8 cellular contexts compared by ENCODE assay signal in genomic region chr16:79770244-79771064, GRCh38.
DNase-seq lines count a peak whose midpoint lies in the region; ATAC-seq, FAIRE-seq and TF ChIP-seq lines count a peak whose summit lies in the region.

No MANE protein-coding gene starts in this region.

- no peaks in the 10 kb centered on the region for H3K36me3 ChIP-seq in HepG2 (replicated peaks in 1 of 2; ENCODE audit: control insufficient read depth in 1 of 2, insufficient read depth in 2 of 2, low read length in 2 of 2)

- H3K27me3 ChIP-seq in dorsolateral prefrontal cortex (peaks cover 0 to 12% (median 0%) of the 10 kb centered on the region in 45 donors), HepG2 (ENCODE audit: control insufficient read depth in 1 of 2, insufficient read depth in 2 of 2, low read length in 2 of 2) (peaks cover 0 to 24% of the 10 kb centered on the region in 2 experiments; a peak in 2 of 5 replicates)

- H3K9me3 ChIP-seq in HepG2 (ENCODE audit: low read length) = no peaks in the 10 kb centered on the region

- in situ Hi-C loops in HepG2 (cut with HindIII; ENCODE audit: extremely low pct_ligation_motif_present, low pct_unique_long_range_greater_than_20kb) = no loop called here

- CTCF ChIA-PET in HepG2 (lab: Yijun Ruan, JAX; ENCODE audit: low intra/inter-chr PET ratio, low total read pairs) = no interaction called here

- peak overlapping the region; percentile 33; the same call in 1 of the 2 replicates for H3K9ac ChIP-seq in HepG2 (ENCODE audit: insufficient read depth, low read depth, low read length)

- ATAC-seq in GM18861 (IDR thresholded peaks at IDR 0.05; ENCODE audit: unreplicated experiment) (peak; percentile 90), HG03097 (IDR thresholded peaks at IDR 0.05; ENCODE audit: low FRiP score, unreplicated experiment) (peak; percentile 97), HepG2 (peak; percentile 98)

- peak; percentile 91 for DNase-seq in 8988T
- DNase-seq in NCI-H2227 treated with DMSO at 0.1 percent for 48 hours (lab: John Stamatoyannopoulos, UW) = peak; percentile 81
- DNase-seq in activated CD4-positive, alpha-beta T cell treated with anti-CD3 and anti-CD28 coated beads, Interleukin-2, amount 50 U/mL, for 24 hours (ENCODE audit: low read depth in 1 of 2, low spot score in 1 of 2) = peak; percentile 27 to 53
- peak; percentile 72 to 91 (median 86) for DNase-seq in dorsolateral prefrontal cortex
- peak; percentile 63 for DNase-seq in HepG2 (ENCODE audit: low spot score)
- peak; percentile 72 for DNase-seq in stimulated activated CD4-positive, alpha-beta T cell treated with anti-CD3 and anti-CD28 coated beads, Interleukin-1b, Interleukin-23, amount 100 ng/mL, for 48 hours

- H4K20me1 ChIP-seq in HepG2 (ENCODE audit: insufficient read depth, low read length) = no peaks in the 10 kb centered on the region

- H3K4me2 ChIP-seq in HepG2 (ENCODE audit: low read depth, low read length) = peak overlapping the region; percentile 99

- FAIRE-seq in HepG2 (lab: Jason Lieb, UNC) = no peak

- TF ChIP-seq RAD21 in HepG2 (CRISPR knock-in tag; IDR thresholded peaks at IDR 0.05) = no peak

- TF ChIP-seq EP300 in HepG2 (IDR thresholded peaks at IDR 0.05; ENCODE audit: low read depth in 2 of 2, low read length in 2 of 2) = peak in 1 of 2 experiments; percentile 66; a peak in 2 of 4 replicates
- TF ChIP-seq EP300 in HepG2 (CRISPR knock-in tag; IDR thresholded peaks at IDR 0.05; ENCODE audit: borderline replicate concordance) = no peak

- intact Hi-C loops in dorsolateral prefrontal cortex (cut with DNase I) = no loop called here
- intact Hi-C loops in HepG2 (cut with micrococcal nuclease; ENCODE audit: unreplicated experiment) = loop anchor here (1.0 to 5.0 kb wide), 2 partner anchors 30 to 168 kb away; partner anchors contain the start of gene MAF

- peaks cover 33% of the 10 kb centered on the region for H3K4me1 ChIP-seq in HepG2 (ENCODE audit: insufficient read depth, low read length)

- POLR2A ChIA-PET in HepG2 (lab: Yijun Ruan, JAX) = interaction anchor here (0.6 to 0.9 kb wide), 2 partner anchors 256 to 493 kb away, joined by 3 read pairs; no protein-coding TSS in a partner anchor

- no peaks in the 10 kb centered on the region for H3K79me2 ChIP-seq in HepG2 (ENCODE audit: insufficient read depth, low read length)

- H2AFZ ChIP-seq in HepG2 (ENCODE audit: low read length) = peak overlapping the region; percentile 82

- 3% methylated on average over 59 of the region's 59 CpGs for WGBS in HepG2 (ENCODE audit: low lambda C conversion rate)

- peak in 5 of 56 donors; percentile 13 to 39 (median 15) for TF ChIP-seq CTCF in dorsolateral prefrontal cortex (IDR thresholded peaks at IDR 0.05 in 54 of 56, conservative IDR thresholded peaks at IDR 0.05 in 2 of 56; ENCODE audit: low read depth in 1 of 56, partially characterized antibody in 56 of 56)
- TF ChIP-seq CTCF in HepG2 (CRISPR knock-in tag; IDR thresholded peaks at IDR 0.05) = no peak

- TF ChIP-seq POLR2A in HepG2 (IDR thresholded peaks at IDR 0.05; ENCODE audit: insufficient read depth in 1 of 2, low read depth in 2 of 2, low read length in 2 of 2) = no peak

- BruUV-seq in HepG2 (replicated peaks; lab: Mats Ljungman, UMichigan) = no TSS peak

- H3K4me3 ChIP-seq in dorsolateral prefrontal cortex (peak overlapping the region; percentile 32 to 77 (median 64)), HepG2 (replicated peaks in 1 of 3; ENCODE audit: insufficient read depth in 1 of 3, low read depth in 2 of 3, low read length in 3 of 3) (peak overlapping the region; percentile 58 to 71 (median 62))

- H3K27ac ChIP-seq in dorsolateral prefrontal cortex (peak overlapping the region in 40 of 59 donors; percentile 7 to 88 (median 73)), HepG2 (ENCODE audit: extremely low read length, insufficient read depth, low read length) (no peak overlapping the region)

TF ChIP-seq in HepG2, 621 proteins besides CTCF, POLR2A, EP300 and RAD21 (continues in another document):
- TF ChIP-seq MBNL3 (CRISPR knock-in tag; conservative IDR thresholded peaks at IDR 0.05) (no peak), TBL1XR1 (IDR thresholded peaks at IDR 0.05; ENCODE audit: borderline replicate concordance, low read length, partially characterized antibody) (peak; percentile 43), ZNF512B (CRISPR knock-in tag; IDR thresholded peaks at IDR 0.05; ENCODE audit: borderline replicate concordance) (peak; percentile 60; the same call in 1 of the 2 replicates), HNRNPLL (IDR thresholded peaks at IDR 0.05; ENCODE audit: low read depth, low read length, poor library complexity, severe bottlenecking) (peak; percentile 68), ARID4A (CRISPR knock-in tag; IDR thresholded peaks at IDR 0.05; ENCODE audit: borderline replicate concordance) (0 out of 2 replicates have a peak, but pooled peaks have one; percentile 29), ZNF563 (CRISPR knock-in tag; IDR thresholded peaks at IDR 0.05) (no peak), ZNF800 (CRISPR knock-in tag; IDR thresholded peaks at IDR 0.05) (no peak), ZNF292 (CRISPR knock-in tag; IDR thresholded peaks at IDR 0.05; ENCODE audit: borderline replicate concordance, low read depth) (peak; percentile 17; the same call in 1 of the 2 replicates), LCORL (IDR thresholded peaks at IDR 0.05) (no peak), LCORL (CRISPR knock-in tag; IDR thresholded peaks at IDR 0.05) (0 out of 2 replicates have a peak, but pooled peaks have one; percentile 23), ZNF740 (CRISPR knock-in tag; IDR thresholded peaks at IDR 0.05) (0 out of 2 replicates have a peak, but pooled peaks have one; percentile 13)

Comparison
In these comparisons a context has a peak if more than half of its experiments do, and no peak if none do; other contexts are left out.
1. DNase-seq: peak in every context shown above with its lines; median percentile 91 in 8988T; 86 in dorsolateral prefrontal cortex; 81 in NCI-H2227 treated with DMSO at 0.1 percent for 48 hours; 72 in stimulated activated CD4-positive, alpha-beta T cell treated with anti-CD3 and anti-CD28 coated beads, Interleukin-1b, Interleukin-23, amount 100 ng/mL, for 48 hours; 63 in HepG2; 40 in activated CD4-positive, alpha-beta T cell treated with anti-CD3 and anti-CD28 coated beads, Interleukin-2, amount 50 U/mL, for 24 hours.